8 cellular contexts compared by ENCODE assay signal in the genomic region with DNA sequence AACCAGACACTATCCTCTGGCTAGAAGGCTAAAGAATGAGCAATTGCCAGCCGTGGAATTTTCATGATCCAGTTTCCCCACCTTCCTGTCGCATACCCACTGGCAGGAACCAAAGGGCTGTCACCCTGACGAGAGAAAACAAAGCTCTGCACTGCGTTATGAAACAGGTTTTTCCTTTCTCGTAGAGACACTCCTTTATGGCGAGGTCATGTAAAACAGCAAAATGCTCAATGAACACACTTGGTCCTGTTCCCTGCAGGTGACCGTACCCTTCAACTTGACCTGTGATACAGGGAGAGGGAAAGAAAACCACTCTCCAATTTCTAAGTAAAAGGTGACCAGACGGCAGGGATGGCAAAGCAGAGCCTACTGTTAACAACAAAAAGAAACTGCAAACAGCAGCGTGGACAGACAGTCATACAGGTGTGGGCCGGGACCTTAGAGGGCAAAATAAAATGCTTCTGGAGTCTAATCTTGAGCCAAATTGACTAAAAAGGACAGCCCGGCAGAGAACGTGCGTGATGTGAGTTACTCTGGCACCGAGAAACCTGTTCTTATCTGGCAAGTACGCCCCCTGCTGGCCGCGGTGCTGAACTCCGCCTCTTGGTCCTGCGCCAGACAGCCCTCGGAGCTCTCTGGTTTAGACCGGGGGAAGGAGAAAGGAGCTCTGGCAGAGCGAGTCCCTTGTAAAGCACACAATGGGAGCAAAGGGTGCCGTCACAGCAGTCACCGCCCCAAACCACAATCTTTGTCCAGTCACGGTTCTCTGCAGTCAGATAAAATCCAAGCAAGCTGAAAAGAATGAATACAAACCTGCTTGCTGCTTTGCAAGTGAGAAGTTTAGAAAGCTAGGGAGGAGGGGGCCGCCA.
DNase-seq lines count a peak whose midpoint lies in the region; ATAC-seq and TF ChIP-seq lines count a peak whose summit lies in the region.

No MANE protein-coding gene starts in this region.

- H3K9me2 ChIP-seq in SU-DHL-6 (replicated peaks; ENCODE audit: insufficient read depth, low read length) = no peaks in the 10 kb centered on the region

- no peak overlapping the region for H3K27ac Mint-ChIP-seq in activated naive CD8-positive, alpha-beta T cell treated with anti-CD3 and anti-CD28 coated beads, Interleukin-2, amount 50 U/mL, for 24 hours

- DNase-seq in GM12865 (ENCODE audit: low read depth) (peak; percentile 96), NCI-H1092 treated with DMSO at 0.1 percent for 48 hours (lab: John Stamatoyannopoulos, UW) (peak; percentile 86), heart right ventricle (peak; percentile 89 to 91), posterior vena cava (ENCODE audit: low spot score) (peak; percentile 98), upper lobe of right lung (peak; percentile 95)
- peak; percentile 90 for DNase-seq in activated naive CD8-positive, alpha-beta T cell treated with anti-CD3 and anti-CD28 coated beads, Interleukin-2, amount 50 U/mL, for 24 hours

- WGBS in heart right ventricle, 2 donors = 2 to 3% methylated on average over 26 of the region's 26 CpGs

- no peaks in the 10 kb centered on the region for H3K36me3 Mint-ChIP-seq in activated naive CD8-positive, alpha-beta T cell treated with anti-CD3 and anti-CD28 coated beads, Interleukin-2, amount 50 U/mL, for 24 hours (ENCODE audit: low read depth)

- ATAC-seq in HG02678 (IDR thresholded peaks at IDR 0.05; ENCODE audit: unreplicated experiment) = peak; percentile 65
- peak; percentile 89 for ATAC-seq in activated naive CD8-positive, alpha-beta T cell treated with anti-CD3 and anti-CD28 coated beads, Interleukin-2, amount 50 U/mL, for 24 hours
- peak; percentile 86 to 95 (median 92) for ATAC-seq in heart right ventricle
- peak; percentile 98 for ATAC-seq in upper lobe of right lung

- no peaks in the 10 kb centered on the region for H3K79me2 ChIP-seq in SU-DHL-6 (ENCODE audit: insufficient read depth, low read length)

- no peaks in the 10 kb centered on the region for H4K20me1 ChIP-seq in SU-DHL-6 (ENCODE audit: low read depth, low read length)

- H3K27me3 ChIP-seq in SU-DHL-6 (ENCODE audit: low read length) (no peaks in the 10 kb centered on the region), heart right ventricle (peaks cover 0 to 4% (median 0%) of the 10 kb centered on the region in 7 donors), upper lobe of right lung (no peaks in the 10 kb centered on the region)

- H2AFZ ChIP-seq in SU-DHL-6 (ENCODE audit: low read depth, low read length, severe bottlenecking) = peak overlapping the region; percentile 96

- H3K36me3 ChIP-seq in SU-DHL-6 (ENCODE audit: low read length) (no peaks in the 10 kb centered on the region), heart right ventricle (no peaks in the 10 kb centered on the region), upper lobe of right lung (no peaks in the 10 kb centered on the region)

- H3K27me3 Mint-ChIP-seq in activated naive CD8-positive, alpha-beta T cell treated with anti-CD3 and anti-CD28 coated beads, Interleukin-2, amount 50 U/mL, for 24 hours = peaks cover 27% of the 10 kb centered on the region

- TF ChIP-seq CTCF in GM12865 (IDR thresholded peaks at IDR 0.05; ENCODE audit: insufficient read depth, low read depth, low read length, missing control alignments) (peak; percentile 91), SU-DHL-6 (IDR thresholded peaks at IDR 0.05; ENCODE audit: insufficient read depth, low read length, poor library complexity, severe bottlenecking) (peak; percentile 92), heart right ventricle (IDR thresholded peaks at IDR 0.05) (peak; percentile 82 to 95 (median 94)), upper lobe of right lung (IDR thresholded peaks at IDR 0.05) (peak; percentile 96)

- H3K9me3 ChIP-seq in SU-DHL-6 (ENCODE audit: insufficient read depth, low read length) (no peaks in the 10 kb centered on the region), heart right ventricle (no peaks in the 10 kb centered on the region), upper lobe of right lung (no peaks in the 10 kb centered on the region)

- no peaks in the 10 kb centered on the region for H3K9me3 Mint-ChIP-seq in activated naive CD8-positive, alpha-beta T cell treated with anti-CD3 and anti-CD28 coated beads, Interleukin-2, amount 50 U/mL, for 24 hours

- H3K27ac ChIP-seq in SU-DHL-6 (ENCODE audit: low read depth, low read length) (peak overlapping the region; percentile 81), heart right ventricle (peak overlapping the region; percentile 58 to 92 (median 82)), upper lobe of right lung (peak overlapping the region; percentile 72)

- H3K4me3 Mint-ChIP-seq in activated naive CD8-positive, alpha-beta T cell treated with anti-CD3 and anti-CD28 coated beads, Interleukin-2, amount 50 U/mL, for 24 hours = peak overlapping the region; percentile 77

- peaks cover 18% of the 10 kb centered on the region for H3K4me1 Mint-ChIP-seq in activated naive CD8-positive, alpha-beta T cell treated with anti-CD3 and anti-CD28 coated beads, Interleukin-2, amount 50 U/mL, for 24 hours

- intact Hi-C loops in heart right ventricle (cut with DNase I) = loop anchor here in 6 of 10 donors (2.0 to 10.0 kb wide), 5 partner anchors 95 to 257 kb away; partner anchors contain the start of gene EFNA5 (in 3 of the 6)
- intact Hi-C loops in posterior vena cava (cut with DNase I) = no loop called here
- intact Hi-C loops in upper lobe of right lung (cut with DNase I) = no loop called here

- H3K4me1 ChIP-seq in heart right ventricle = peaks cover 0 to 49% (median 26%) of the 10 kb centered on the region in 9 donors
- peaks cover 9% of the 10 kb centered on the region for H3K4me1 ChIP-seq in upper lobe of right lung

- H3K4me3 ChIP-seq in GM12865 (ENCODE audit: low read depth, low read length) (peak overlapping the region; percentile 49), SU-DHL-6 (ENCODE audit: insufficient read depth, low read length, poor library complexity, severe bottlenecking) (peak overlapping the region; percentile 20), heart right ventricle (peak overlapping the region in 9 of 10 donors; percentile 22 to 57 (median 47)), upper lobe of right lung (peak overlapping the region; percentile 51)

- H3K4me2 ChIP-seq in SU-DHL-6 (ENCODE audit: low read depth, low read length, poor library complexity, severe bottlenecking) = peak overlapping the region; percentile 60

- H3F3A ChIP-seq in SU-DHL-6 (ENCODE audit: insufficient read depth) = peaks cover 9% of the 10 kb centered on the region; the same call in 1 of the 2 replicates

- H3K9ac ChIP-seq in SU-DHL-6 (ENCODE audit: low read length) = peak overlapping the region; percentile 46

Comparison
In these comparisons a context has a peak if more than half of its experiments do, and no peak if none do; other contexts are left out.
1. Peak in every context shown above with its lines: DNase-seq, ATAC-seq, H3K4me3 ChIP-seq and H3K27ac ChIP-seq.
2. intact Hi-C loops: an anchor here in heart right ventricle (2.0 to 10.0 kb wide); none called in posterior vena cava and upper lobe of right lung.